ENCODE assay signal across 8 cellular contexts in the genomic region with DNA sequence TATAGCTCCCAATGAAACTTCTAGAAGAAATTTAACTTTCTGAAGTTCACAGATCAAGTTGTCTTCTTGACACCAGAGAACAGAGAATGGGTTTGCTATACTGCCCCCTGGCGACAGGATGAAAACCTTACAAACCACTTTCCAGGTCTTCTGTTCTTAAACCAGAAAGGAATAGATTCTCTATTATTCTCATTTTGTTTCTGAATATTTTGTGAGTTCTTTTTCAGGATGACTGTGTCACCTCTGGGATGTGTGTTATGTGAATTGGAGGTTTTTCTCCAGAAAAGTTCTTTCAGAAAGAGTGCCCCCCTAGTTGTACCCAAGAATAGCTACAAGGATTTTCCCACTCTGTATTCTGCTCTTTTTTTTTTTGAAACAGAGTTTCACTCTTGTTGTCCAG. TPM values are rescaled to one million over a fixed set of nuclear protein-coding genes. Genes with fewer than 3 reads are reported as not detected.
A peak's percentile ranks its signal among the peaks of the same experiment; 100 is the strongest.
DNase-seq lines count a peak whose midpoint lies in the region; ATAC-seq and TF ChIP-seq lines count a peak whose summit lies in the region.

No MANE protein-coding gene starts in this region.

- BruUV-seq in PC-9 (replicated peaks; lab: Mats Ljungman, UMichigan) = no TSS peak

- H3K9me3 ChIP-seq in PC-9 (ENCODE audit: insufficient read depth, low read depth) (no peaks in the 10 kb centered on the region), suprapubic skin (no peaks in the 10 kb centered on the region)

- peaks cover 4 to 8% (median 7%) of the 10 kb centered on the region in 3 donors for H3K27me3 Mint-ChIP-seq in immature natural killer cell (ENCODE audit: low read depth in 3 of 3)

- H3K4me3 Mint-ChIP-seq in immature natural killer cell = no peak overlapping the region

- CTCF ChIA-PET in PC-9 (lab: Charles Lee) = interaction anchor here (0.6 kb wide), 2 partner anchors 170 to 996 kb away, joined by 3 to 4 read pairs; no protein-coding TSS in a partner anchor

- no peak overlapping the region for H2AFZ ChIP-seq in PC-9

- H3K4me1 ChIP-seq in PC-9 (replicated peaks; ENCODE audit: insufficient read depth) (no peaks in the 10 kb centered on the region), suprapubic skin (no peaks in the 10 kb centered on the region)

- TF ChIP-seq POLR2A in suprapubic skin (IDR thresholded peaks at IDR 0.05) = no peak

- H3K79me2 ChIP-seq in PC-9 (ENCODE audit: low read depth) = no peaks in the 10 kb centered on the region

- H3K9me2 ChIP-seq in PC-9 (ENCODE audit: insufficient read depth) = no peaks in the 10 kb centered on the region

- no peak for ATAC-seq in GM18520 (IDR thresholded peaks at IDR 0.05; ENCODE audit: unreplicated experiment)

- 0% methylated on average over 1 of the region's 1 CpG for WGBS in suprapubic skin

- DNase-seq in ACHN (peak; percentile 75), PC-9 (peak in 1 of 2 experiments; percentile 21), immature natural killer cell (peak; percentile 21 to 40 (median 27)), suprapubic skin (ENCODE audit: low spot score in 2 of 2) (no peak)
- DNase-seq in activated naive CD8-positive, alpha-beta T cell treated with anti-CD3 and anti-CD28 coated beads, Interleukin-2, amount 50 U/mL, for 16 hours (ENCODE audit: low read depth, low spot score) = peak; percentile 38
- DNase-seq in stimulated activated CD4-positive, alpha-beta T cell treated with anti-CD3 and anti-CD28 coated beads, Interleukin-4, amount 100 ng/mL, for 48 hours (ENCODE audit: low read depth in 2 of 2) = peak; percentile 39 to 41

- no peaks in the 10 kb centered on the region for H3K27me3 ChIP-seq in PC-9 (ENCODE audit: insufficient read depth, low read depth)
- H3K27me3 ChIP-seq in suprapubic skin = no peaks in the 10 kb centered on the region

- H3K27ac Mint-ChIP-seq in immature natural killer cell = no peak overlapping the region

- intact Hi-C loops in PC-9 (cut with micrococcal nuclease; ENCODE audit: unreplicated experiment) = no loop called here

- no peaks in the 10 kb centered on the region for H3K36me3 Mint-ChIP-seq in immature natural killer cell

- peaks cover 18% of the 10 kb centered on the region; the same call in 1 of the 2 replicates for H3F3A ChIP-seq in PC-9 (ENCODE audit: insufficient read depth, low read depth)

- H3K4me2 ChIP-seq in PC-9 = no peak overlapping the region

- H3K27ac ChIP-seq in PC-9 (no peak overlapping the region), suprapubic skin (no peak overlapping the region)

- no peaks in the 10 kb centered on the region for H4K20me1 ChIP-seq in PC-9 (ENCODE audit: insufficient read depth)

- 0 out of 2 replicates have a peak, but pooled peaks cover 14% of the 10 kb centered on the region for H3K36me3 ChIP-seq in PC-9 (ENCODE audit: low read depth)
- peaks cover 21% of the 10 kb centered on the region for H3K36me3 ChIP-seq in suprapubic skin

- peaks cover 3 to 10% (median 6%) of the 10 kb centered on the region in 6 donors for H3K9me3 Mint-ChIP-seq in immature natural killer cell

- TF ChIP-seq EP300 in suprapubic skin (IDR thresholded peaks at IDR 0.05) = no peak

- H3K4me1 Mint-ChIP-seq in immature natural killer cell = no peaks in the 10 kb centered on the region

- in situ Hi-C loops in ACHN (cut with HindIII; ENCODE audit: low pct_ligation_motif_present, low pct_unique_long_range_greater_than_20kb, low sequenced_read_pairs) = no loop called here

- TF ChIP-seq CTCF in GM12873 (IDR thresholded peaks at IDR 0.05; ENCODE audit: insufficient read depth, low read depth, low read length, missing control alignments) (peak; percentile 76), PC-9 (conservative IDR thresholded peaks at IDR 0.05) (peak; percentile 78), suprapubic skin (IDR thresholded peaks at IDR 0.05) (peak in 1 of 2 donors; percentile 57)

- POLR2A ChIA-PET in PC-9 (lab: Charles Lee; ENCODE audit: unreplicated experiment) = interaction anchor here (0.7 kb wide), 1 partner anchor 17 kb away, joined by 10 read pairs; no protein-coding TSS in a partner anchor

- H3K4me3 ChIP-seq in PC-9 (no peak overlapping the region), suprapubic skin (no peak overlapping the region)

RNA-seq across cellular contexts. Expression of a gene that starts 6.3 kb away (rescaled TPM):
- total RNA-seq in PC-9 (2021) = 47.6 and 53.0 TPM in 2 replicates
- polyA plus RNA-seq in immature natural killer cell = 1 to 10 TPM; 6.0 to 9.9 (median 6.2) TPM
- 10 to 100 TPM in 3 of 4 donors, 1 to 10 TPM in 1; 6.8 to 15.3 (median 11.7) TPM for total RNA-seq in suprapubic skin

RNA-seq across cellular contexts. Expression of a gene that starts 47.3 kb away (rescaled TPM):
- total RNA-seq in PC-9 (2021) (0.20 and 0.38 TPM in 2 replicates), suprapubic skin (1 to 10 TPM in 1 of 4 donors, not detected in 3; 1.1 TPM)
- polyA plus RNA-seq in immature natural killer cell = not detected

Comparison
In these comparisons a context has a peak if more than half of its experiments do, and no peak if none do; other contexts are left out.
1. DNase-seq: peak in ACHN (single experiment), activated naive CD8-positive, alpha-beta T cell treated with anti-CD3 and anti-CD28 coated beads, Interleukin-2, amount 50 U/mL, for 16 hours (single experiment), immature natural killer cell (3 of 3) and stimulated activated CD4-positive, alpha-beta T cell treated with anti-CD3 and anti-CD28 coated beads, Interleukin-4, amount 100 ng/mL, for 48 hours (2 of 2); none in suprapubic skin (0 of 2).